Comparison of ENCODE assay signal across 9 cellular contexts in genomic region chr2:200455958-200456421, GRCh38. TPM values are rescaled to one million over a fixed set of nuclear protein-coding genes. Genes with fewer than 3 reads are reported as not detected.
DNase-seq lines count a peak whose midpoint lies in the region; ATAC-seq, FAIRE-seq and TF ChIP-seq lines count a peak whose summit lies in the region.
"Had no signal": no experiment of that assay in that cellular context is flagged by ENCODE, and none has a peak within 500 bp of the region (broad histone marks: within the 10 kb centered on the region; RNA-seq: fewer than 3 reads in every experiment).

No MANE protein-coding gene starts in this region.

- WGBS in psoas muscle, 3 donors, result 30 to 45% (median 33%) methylated on average over 4 of the region's 4 CpGs
- WGBS in aorta, 2 donors, result 55 to 59% methylated on average over 4 of the region's 4 CpGs

- no peaks in the 10 kb centered on the region for H3K27me3 Mint-ChIP-seq in activated T-helper 1 cell treated with anti-CD3 and anti-CD28 coated beads, Interleukin-12 subunit alpha, Interleukin-12 subunit beta, Interleukin-2, Interleukin-4 antibody, amounts not matched to agents 30 ng/mL and 10 ng/mL and 1 ng/mL, durations not matched to agents 14 hours and 24 hours and 36 hours (ENCODE audit: insufficient read depth)

- H3K9me3 ChIP-seq in psoas muscle (no peaks in the 10 kb centered on the region), aorta (ENCODE audit: control insufficient read depth, low read length) (no peaks in the 10 kb centered on the region)
- H3K9me3 ChIP-seq: SJSA1 had no signal

- TF ChIP-seq CTCF in psoas muscle (IDR thresholded peaks at IDR 0.05) (no peak), D721Med (IDR thresholded peaks at IDR 0.05; ENCODE audit: insufficient read depth, missing control alignments) (no peak)

- no peak overlapping the region for H3K27ac ChIP-seq in psoas muscle
- no peak overlapping the region for H3K27ac ChIP-seq in aorta (ENCODE audit: low read depth in 1 of 2, low read length in 2 of 2)
- H3K27ac ChIP-seq: SJSA1 had no signal

- H3K36me3 ChIP-seq in psoas muscle (ENCODE audit: insufficient read depth in 1 of 2, low read depth in 1 of 2), result peaks cover 0 to 9% of the 10 kb centered on the region in 2 donors
- H3K36me3 ChIP-seq in aorta (ENCODE audit: control insufficient read depth in 1 of 2, insufficient read depth in 2 of 2, low read length in 1 of 2), result no peaks in the 10 kb centered on the region

- H3K4me3 ChIP-seq in psoas muscle, result no peak overlapping the region
- no peak overlapping the region for H3K4me3 ChIP-seq in aorta (ENCODE audit: low read length in 2 of 2)
- H3K4me3 ChIP-seq: SJSA1 had no signal

- intact Hi-C loops in activated T-helper 1 cell treated with anti-CD3 and anti-CD28 coated beads, Interleukin-12 subunit alpha, Interleukin-12 subunit beta, Interleukin-2, Interleukin-4 antibody, amounts not matched to agents 30 ng/mL and 10 ng/mL and 1 ng/mL, durations not matched to agents 14 hours and 24 hours and 36 hours (cut with micrococcal nuclease), result loop anchor here (1.0 to 2.0 kb wide), 5 partner anchors 10 to 358 kb away; no protein-coding TSS in a partner anchor
- intact Hi-C loops in psoas muscle (cut with DNase I), result loop anchor here in 1 of 2 donors (10.0 kb wide), 1 partner anchor 151 kb away; the partner anchor contains the start of gene SPATS2L
- intact Hi-C loops in aorta (cut with DNase I), result no loop called here

- no peak for DNase-seq in activated CD4-positive, CD25-positive, alpha-beta regulatory T cell treated with anti-CD3 and anti-CD28 coated beads, Interleukin-2, amount 50 U/mL, for 72 hours
- DNase-seq in activated T-helper 1 cell treated with anti-CD3 and anti-CD28 coated beads, Interleukin-12 subunit alpha, Interleukin-12 subunit beta, Interleukin-2, Interleukin-4 antibody, amounts not matched to agents 30 ng/mL and 10 ng/mL and 1 ng/mL, durations not matched to agents 14 hours and 24 hours and 36 hours (ENCODE audit: low spot score), result no peak
- DNase-seq in psoas muscle, result no peak
- DNase-seq in D721Med (ENCODE audit: insufficient read length, low spot score), result no peak
- no peak for DNase-seq in aorta
- DNase-seq in 8988T, result no peak

- H3K4me1 ChIP-seq in psoas muscle (peaks cover 21% of the 10 kb centered on the region), aorta (ENCODE audit: control insufficient read depth in 1 of 2, insufficient read depth in 2 of 2, low read length in 2 of 2) (no peaks in the 10 kb centered on the region)

- peak overlapping the region; percentile 31 for H3K4me3 Mint-ChIP-seq in activated T-helper 1 cell treated with anti-CD3 and anti-CD28 coated beads, Interleukin-12 subunit alpha, Interleukin-12 subunit beta, Interleukin-2, Interleukin-4 antibody, amounts not matched to agents 30 ng/mL and 10 ng/mL and 1 ng/mL, durations not matched to agents 14 hours and 24 hours and 36 hours

- peaks cover 15% of the 10 kb centered on the region for H3K36me3 Mint-ChIP-seq in activated T-helper 1 cell treated with anti-CD3 and anti-CD28 coated beads, Interleukin-12 subunit alpha, Interleukin-12 subunit beta, Interleukin-2, Interleukin-4 antibody, amounts not matched to agents 30 ng/mL and 10 ng/mL and 1 ng/mL, durations not matched to agents 14 hours and 24 hours and 36 hours (ENCODE audit: low read depth)

- H3K4me1 Mint-ChIP-seq in activated T-helper 1 cell treated with anti-CD3 and anti-CD28 coated beads, Interleukin-12 subunit alpha, Interleukin-12 subunit beta, Interleukin-2, Interleukin-4 antibody, amounts not matched to agents 30 ng/mL and 10 ng/mL and 1 ng/mL, durations not matched to agents 14 hours and 24 hours and 36 hours (ENCODE audit: low read depth), result peaks cover 27% of the 10 kb centered on the region

- peak; percentile 25 to 39 for ATAC-seq in activated CD4-positive, CD25-positive, alpha-beta regulatory T cell treated with anti-CD3 and anti-CD28 coated beads, Interleukin-2, amount 50 U/mL, for 24 hours
- ATAC-seq in HG03095 (IDR thresholded peaks at IDR 0.05; ENCODE audit: unreplicated experiment), result peak; percentile 42
- peak; percentile 13 to 56 (median 28) for ATAC-seq in psoas muscle
- no peak for ATAC-seq in aorta (ENCODE audit: low FRiP score)

- peak overlapping the region; percentile 79 for H3K27ac Mint-ChIP-seq in activated T-helper 1 cell treated with anti-CD3 and anti-CD28 coated beads, Interleukin-12 subunit alpha, Interleukin-12 subunit beta, Interleukin-2, Interleukin-4 antibody, amounts not matched to agents 30 ng/mL and 10 ng/mL and 1 ng/mL, durations not matched to agents 14 hours and 24 hours and 36 hours

- no peak for FAIRE-seq in D721Med (lab: Jason Lieb, UNC)

- H3K27me3 ChIP-seq in psoas muscle (ENCODE audit: insufficient read depth in 3 of 3, low read length in 2 of 3), result no peaks in the 10 kb centered on the region
- no peaks in the 10 kb centered on the region for H3K27me3 ChIP-seq in aorta (ENCODE audit: control insufficient read depth in 1 of 2, insufficient read depth in 2 of 2, low read length in 1 of 2)
- H3K27me3 ChIP-seq: SJSA1 had no signal

- no peaks in the 10 kb centered on the region for H3K9me3 Mint-ChIP-seq in activated T-helper 1 cell treated with anti-CD3 and anti-CD28 coated beads, Interleukin-12 subunit alpha, Interleukin-12 subunit beta, Interleukin-2, Interleukin-4 antibody, amounts not matched to agents 30 ng/mL and 10 ng/mL and 1 ng/mL, durations not matched to agents 14 hours and 24 hours and 36 hours

RNA-seq across cellular contexts. Expression of gene KCTD18, which starts 53.9 kb away (rescaled TPM):
- total RNA-seq in activated T-helper 1 cell treated with anti-CD3 and anti-CD28 coated beads, Interleukin-12 subunit alpha, Interleukin-12 subunit beta, Interleukin-2, Interleukin-4 antibody, amounts not matched to agents 30 ng/mL and 10 ng/mL and 1 ng/mL, durations not matched to agents 14 hours and 24 hours and 36 hours, result 14.5 and 15.8 TPM in 2 replicates
- total RNA-seq in psoas muscle (10 to 100 TPM in 3 of 4 donors, 1 to 10 TPM in 1; 9.7 to 13.9 (median 10.3) TPM), aorta (10 to 100 TPM; 13.9 to 14.4 TPM)
- polyA plus RNA-seq in psoas muscle (10 to 100 TPM in 1 of 3 donors, 1 to 10 TPM in 2; 7.1 to 24.0 (median 7.9) TPM), aorta (10 to 100 TPM; 16.4 to 19.9 TPM)
